In the genomic region with DNA sequence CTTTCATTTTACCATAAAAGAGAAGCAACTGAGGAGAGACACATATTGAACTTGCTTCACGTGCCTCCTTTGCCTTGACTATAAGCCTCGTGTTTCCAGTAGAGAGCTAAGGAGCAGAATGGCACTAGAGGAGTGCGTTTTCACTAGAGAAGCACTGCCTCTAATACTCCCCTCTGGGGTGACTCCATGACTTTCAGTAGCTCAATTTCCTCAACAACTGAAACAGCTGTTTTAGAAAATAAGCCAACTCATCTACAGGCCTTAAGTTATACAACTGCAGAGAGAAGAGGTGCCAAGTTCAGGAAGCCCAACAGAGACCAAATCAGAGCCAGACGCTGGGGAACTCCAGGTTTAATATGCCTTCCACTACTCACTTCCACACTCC, we compare ENCODE assay signal across 8 cellular contexts. TPM values are rescaled to one million over a fixed set of nuclear protein-coding genes. Genes with fewer than 3 reads are reported as not detected.
DNase-seq lines count a peak whose midpoint lies in the region; ATAC-seq and TF ChIP-seq lines count a peak whose summit lies in the region.

No MANE protein-coding gene starts in this region.

- peaks cover 22% of the 10 kb centered on the region for H3K4me1 ChIP-seq in iPS-18a (ENCODE audit: control insufficient read depth, low read depth, low read length)

- H3K36me3 Mint-ChIP-seq in activated naive CD4-positive, alpha-beta T cell treated with anti-CD3 and anti-CD28 coated beads, Interleukin-2, amount 50 U/mL, for 72 hours: peaks cover 21 to 25% of the 10 kb centered on the region in 2 donors

- peak overlapping the region; percentile 81 for H3K9ac ChIP-seq in iPS-18a (ENCODE audit: low read length)

- peaks cover 0 to 5% of the 10 kb centered on the region in 2 donors for H3K9me3 Mint-ChIP-seq in activated naive CD4-positive, alpha-beta T cell treated with anti-CD3 and anti-CD28 coated beads, Interleukin-2, amount 50 U/mL, for 72 hours
- H3K9me3 Mint-ChIP-seq in stimulated activated naive CD8-positive, alpha-beta T cell treated with anti-CD3 and anti-CD28 coated beads, Interleukin-15, amount 100 ng/mL, for 72 hours: no peaks in the 10 kb centered on the region

- H3K27ac Mint-ChIP-seq in activated naive CD4-positive, alpha-beta T cell treated with anti-CD3 and anti-CD28 coated beads, Interleukin-2, amount 50 U/mL, for 72 hours: peak overlapping the region; percentile 61 to 92
- H3K27ac Mint-ChIP-seq in stimulated activated naive CD8-positive, alpha-beta T cell treated with anti-CD3 and anti-CD28 coated beads, Interleukin-15, amount 100 ng/mL, for 72 hours: peak overlapping the region; percentile 16 to 90

- POLR2A ChIA-PET in HEK293T (lab: Yijun Ruan, JAX): interaction anchor here (1.2 to 4.9 kb wide), 3 partner anchors 10 to 869 kb away, joined by 3 to 54 read pairs (median 13); a partner anchor contains a TSS

- H3K27me3 Mint-ChIP-seq in stimulated activated naive CD8-positive, alpha-beta T cell treated with anti-CD3 and anti-CD28 coated beads, Interleukin-15, amount 100 ng/mL, for 72 hours: no peaks in the 10 kb centered on the region

- peak overlapping the region; percentile 89 to 97 for H3K4me3 Mint-ChIP-seq in stimulated activated naive CD8-positive, alpha-beta T cell treated with anti-CD3 and anti-CD28 coated beads, Interleukin-15, amount 100 ng/mL, for 72 hours

- in situ Hi-C loops in ACHN (cut with HindIII; ENCODE audit: low pct_ligation_motif_present, low pct_unique_long_range_greater_than_20kb, low sequenced_read_pairs): no loop called here

- peak overlapping the region; percentile 75 for H3K4me3 ChIP-seq in iPS-18a (ENCODE audit: low read length)

- DNase-seq in ACHN (peak; percentile 19), HEK293T (ENCODE audit: extremely low spot score) (no peak), kidney glomerular epithelial cell (lab: John Stamatoyannopoulos, UW) (no peak), COLO668 (lab: John Stamatoyannopoulos, UW; ENCODE audit: unreplicated experiment) (no peak)
- DNase-seq in activated naive CD4-positive, alpha-beta T cell treated with anti-CD3 and anti-CD28 coated beads, Interleukin-2, amount 50 U/mL, for 72 hours (ENCODE audit: low spot score in 2 of 2): no peak
- no peak for DNase-seq in stimulated activated naive CD8-positive, alpha-beta T cell treated with anti-CD3 and anti-CD28 coated beads, Interleukin-15, amount 100 ng/mL, for 72 hours
- no peak for DNase-seq in activated CD4-positive, CD25-positive, alpha-beta regulatory T cell treated with anti-CD3 and anti-CD28 coated beads, Interleukin-2, amount 50 U/mL, for 72 hours

- H3K4me1 Mint-ChIP-seq in stimulated activated naive CD8-positive, alpha-beta T cell treated with anti-CD3 and anti-CD28 coated beads, Interleukin-15, amount 100 ng/mL, for 72 hours: peaks cover 54% of the 10 kb centered on the region

- CTCF ChIA-PET in HEK293T (lab: Yijun Ruan, JAX): interaction anchor here (0.8 to 1.3 kb wide), 3 partner anchors 66 to 476 kb away, joined by 3 read pairs; no protein-coding TSS in a partner anchor

- H3K27me3 ChIP-seq in iPS-18a (ENCODE audit: control insufficient read depth, insufficient read depth, low read length): no peaks in the 10 kb centered on the region

- H3K9me3 ChIP-seq in iPS-18a (ENCODE audit: control insufficient read depth, low read depth, low read length): no peaks in the 10 kb centered on the region

- ATAC-seq in activated naive CD4-positive, alpha-beta T cell treated with anti-CD3 and anti-CD28 coated beads, Interleukin-2, amount 50 U/mL, for 72 hours: no peak
- ATAC-seq in stimulated activated naive CD8-positive, alpha-beta T cell treated with anti-CD3 and anti-CD28 coated beads, Interleukin-15, amount 100 ng/mL, for 72 hours: no peak

- H3K36me3 ChIP-seq in iPS-18a (ENCODE audit: control insufficient read depth, low read depth, low read length): no peaks in the 10 kb centered on the region

- H3K27ac ChIP-seq in iPS-18a (ENCODE audit: low read length): no peak overlapping the region

TF ChIP-seq in HEK293T, 16 proteins besides CTCF, POLR2A, EP300 and RAD21:
- TF ChIP-seq NFRKB (IDR thresholded peaks at IDR 0.05): no peak
- peak; percentile 37 for TF ChIP-seq L3MBTL2 (conservative IDR thresholded peaks at IDR 0.05)
TF ChIP-seq in HEK293T: peak in this region for 1.

RNA-seq across cellular contexts. Expression of a gene that starts 1.9 kb away (rescaled TPM):
- 10 to 100 TPM; 49.7 to 57.6 TPM for total RNA-seq in activated naive CD4-positive, alpha-beta T cell treated with anti-CD3 and anti-CD28 coated beads, Interleukin-2, amount 50 U/mL, for 72 hours
